ENCODE assay signal across 8 cellular contexts in genomic region chr20:33554914-33555420, GRCh38.
DNase-seq lines count a peak whose midpoint lies in the region; ATAC-seq and TF ChIP-seq lines count a peak whose summit lies in the region.

No MANE protein-coding gene starts in this region.

- POLR2A ChIA-PET in activated CD4-positive, alpha-beta T cell treated with anti-CD3 and anti-CD28 coated beads, Interleukin-2, amount 10 ng/mL, durations not matched to agents 7 days and 5 days (lab: Charles Lee): interaction anchor here (0.6 to 1.1 kb wide), 2 partner anchors 10 to 438 kb away, joined by 3 read pairs; no protein-coding TSS in a partner anchor

- no peaks in the 10 kb centered on the region for H3K36me3 ChIP-seq in prostate gland

- H3K4me1 Mint-ChIP-seq in activated CD4-positive, alpha-beta T cell treated with anti-CD3 and anti-CD28 coated beads, Interleukin-2, amount 10 ng/mL, durations not matched to agents 7 days and 5 days: peaks cover 39% of the 10 kb centered on the region

- H3K36me3 Mint-ChIP-seq in activated CD4-positive, alpha-beta T cell treated with anti-CD3 and anti-CD28 coated beads, Interleukin-2, amount 10 ng/mL, durations not matched to agents 7 days and 5 days (ENCODE audit: low read depth): peaks cover 38% of the 10 kb centered on the region

- TF ChIP-seq POLR2A in prostate gland (IDR thresholded peaks at IDR 0.05): peak; percentile 34

- no peaks in the 10 kb centered on the region for H3K27me3 Mint-ChIP-seq in activated CD4-positive, alpha-beta T cell treated with anti-CD3 and anti-CD28 coated beads, Interleukin-2, amount 10 ng/mL, durations not matched to agents 7 days and 5 days

- in situ Hi-C loops in Caki2 (cut with HindIII; ENCODE audit: low pct_unique_long_range_greater_than_20kb, low sequenced_read_pairs): no loop called here

- no peaks in the 10 kb centered on the region for H3K27me3 ChIP-seq in prostate gland (replicated peaks; ENCODE audit: insufficient read depth)

- H3K9me3 ChIP-seq in prostate gland: no peaks in the 10 kb centered on the region

- WGBS in prostate gland: 14% methylated on average over 2 of the region's 2 CpGs

- peak overlapping the region; percentile 75 for H3K27ac ChIP-seq in prostate gland

- DNase-seq in Caki2 (ENCODE audit: low read depth) (peak; percentile 96), NCI-H2171 (lab: John Stamatoyannopoulos, UW) (peak; percentile 98), fibroblast of the aortic adventitia (ENCODE audit: low read depth) (peak; percentile 93), prostate gland (ENCODE audit: low spot score) (peak; percentile 74), GF-D8 (lab: John Stamatoyannopoulos, UW) (no peak)
- peak; percentile 70 for DNase-seq in activated CD4-positive, alpha-beta T cell treated with anti-CD3 and anti-CD28 coated beads, Interleukin-2, amount 10 ng/mL, durations not matched to agents 7 days and 5 days

- CTCF ChIA-PET in activated CD4-positive, alpha-beta T cell treated with anti-CD3 and anti-CD28 coated beads, Interleukin-2, amount 10 ng/mL, durations not matched to agents 7 days and 5 days (lab: Charles Lee): no interaction called here

- H3K4me3 ChIP-seq in fibroblast of the aortic adventitia (ENCODE audit: low read depth, low read length): no peak overlapping the region
- H3K4me3 ChIP-seq in prostate gland: no peak overlapping the region

- intact Hi-C loops in prostate gland (cut with DNase I): no loop called here

- peak; percentile 87 for ATAC-seq in GM19043 (IDR thresholded peaks at IDR 0.05; ENCODE audit: low read depth, unreplicated experiment)
- peak; percentile 92 for ATAC-seq in HG03135 (IDR thresholded peaks at IDR 0.05; ENCODE audit: unreplicated experiment)

- H3K4me3 Mint-ChIP-seq in activated CD4-positive, alpha-beta T cell treated with anti-CD3 and anti-CD28 coated beads, Interleukin-2, amount 10 ng/mL, durations not matched to agents 7 days and 5 days: peak overlapping the region; percentile 24

- peaks cover 2% of the 10 kb centered on the region for H3K9me3 Mint-ChIP-seq in activated CD4-positive, alpha-beta T cell treated with anti-CD3 and anti-CD28 coated beads, Interleukin-2, amount 10 ng/mL, durations not matched to agents 7 days and 5 days

- TF ChIP-seq CTCF in fibroblast of the aortic adventitia (IDR thresholded peaks at IDR 0.05; ENCODE audit: insufficient read depth, low read length) (no peak), prostate gland (IDR thresholded peaks at IDR 0.05) (no peak)

- H3K27ac Mint-ChIP-seq in activated CD4-positive, alpha-beta T cell treated with anti-CD3 and anti-CD28 coated beads, Interleukin-2, amount 10 ng/mL, durations not matched to agents 7 days and 5 days: peak overlapping the region; percentile 94

- peaks cover 4% of the 10 kb centered on the region for H3K4me1 ChIP-seq in prostate gland (replicated peaks)
